Comparison of ENCODE assay signal across 9 cellular contexts in genomic region chr1:196115641-196116040, GRCh38.
DNase-seq lines count a peak whose midpoint lies in the region; ATAC-seq and TF ChIP-seq lines count a peak whose summit lies in the region.
"Had no signal": no experiment of that assay in that cellular context is flagged by ENCODE, and none has a peak within 500 bp of the region (broad histone marks: within the 10 kb centered on the region; RNA-seq: fewer than 3 reads in every experiment).

No MANE protein-coding gene starts in this region.

- BruUV-seq in mammary epithelial cell (replicated peaks; lab: Mats Ljungman, UMichigan): no TSS peak

- no peak overlapping the region for H3K9ac ChIP-seq in mammary epithelial cell (ENCODE audit: insufficient read depth, low read length)

- H4K20me1 ChIP-seq in mammary epithelial cell (ENCODE audit: insufficient read depth, low read length): no peaks in the 10 kb centered on the region

- H3K27me3 ChIP-seq in mammary epithelial cell (ENCODE audit: insufficient read depth, low read length) (no peaks in the 10 kb centered on the region), thoracic aorta (replicated peaks; ENCODE audit: insufficient read depth) (no peaks in the 10 kb centered on the region), gastroesophageal sphincter (no peaks in the 10 kb centered on the region)

- CTCF ChIA-PET in mammary epithelial cell (lab: Charles Lee; ENCODE audit: low non-redundant PET): no interaction called here

- H2AFZ ChIP-seq in mammary epithelial cell (ENCODE audit: low read depth, low read length): no peak overlapping the region

- no peaks in the 10 kb centered on the region for H3K79me2 ChIP-seq in mammary epithelial cell (ENCODE audit: insufficient read depth, low read length)

- no peak for TF ChIP-seq EP300 in gastroesophageal sphincter (IDR thresholded peaks at IDR 0.05)

- intact Hi-C loops in mammary epithelial cell (cut with micrococcal nuclease): no loop called here

- no peaks in the 10 kb centered on the region for H3K9me3 ChIP-seq in mammary epithelial cell (replicated peaks; ENCODE audit: insufficient read depth, low read length)
- H3K9me3 ChIP-seq in thoracic aorta: no peaks in the 10 kb centered on the region
- H3K9me3 ChIP-seq in gastroesophageal sphincter: no peaks in the 10 kb centered on the region

- DNase-seq in HS-27A (ENCODE audit: low read depth) (peak; percentile 61), mammary epithelial cell (peak; percentile 19), iPS-NIHi11 (ENCODE audit: low spot score) (peak; percentile 18), thoracic aorta (ENCODE audit: low spot score) (peak; percentile 73), omental fat pad (ENCODE audit: low spot score) (no peak)
- no peak for DNase-seq in activated CD4-positive, alpha-beta T cell treated with anti-CD3 and anti-CD28 coated beads for 48 hours
- DNase-seq: activated CD4-positive, alpha-beta memory T cell treated with anti-CD3 and anti-CD28 coated beads, Interleukin-2, amount 10 ng/mL, durations not matched to agents 7 days and 5 days; hippocampal formation had no signal

- peak; percentile 71 for ATAC-seq in thoracic aorta (ENCODE audit: insufficient number of reproducible peaks, low FRiP score, low read depth)
- ATAC-seq in omental fat pad (ENCODE audit: low FRiP score): no peak
- ATAC-seq in gastroesophageal sphincter: no peak

- TF ChIP-seq CTCF in mammary epithelial cell (conservative IDR thresholded peaks at IDR 0.05 in 1 of 2, IDR thresholded peaks at IDR 0.05 in 1 of 2; ENCODE audit: extremely low read depth in 1 of 2, insufficient read depth in 1 of 2, low read depth in 1 of 2, low read length in 2 of 2) (no peak), thoracic aorta (IDR thresholded peaks at IDR 0.05) (no peak), omental fat pad (IDR thresholded peaks at IDR 0.05) (no peak), gastroesophageal sphincter (IDR thresholded peaks at IDR 0.05) (no peak)

- in situ Hi-C loops in mammary epithelial cell (cut with MboI; ENCODE audit: low sequenced_read_pairs in 2 of 2): no loop called here

- WGBS in mammary epithelial cell (ENCODE audit: low coverage, missing lambda C conversion rate): 0% methylated on average over 2 of the region's 2 CpGs
- WGBS in gastroesophageal sphincter (ENCODE audit: low coverage in 1 of 2), 2 donors: 45% methylated on average over 2 of the region's 2 CpGs; no CpG with 5 or more reads in 1 of the 2 donors

- TF ChIP-seq POLR2A in gastroesophageal sphincter (IDR thresholded peaks at IDR 0.05): no peak

- H3K36me3 ChIP-seq in mammary epithelial cell (ENCODE audit: insufficient read depth, low read length) (no peaks in the 10 kb centered on the region), thoracic aorta (no peaks in the 10 kb centered on the region), gastroesophageal sphincter (no peaks in the 10 kb centered on the region)

- H3K4me3 ChIP-seq in mammary epithelial cell (replicated peaks in 1 of 3; ENCODE audit: insufficient read depth in 1 of 3, low read depth in 2 of 3, low read length in 3 of 3): no peak overlapping the region
- H3K4me3 ChIP-seq in thoracic aorta: no peak overlapping the region
- no peak overlapping the region for H3K4me3 ChIP-seq in gastroesophageal sphincter

- no peak overlapping the region for H3K27ac ChIP-seq in mammary epithelial cell (ENCODE audit: insufficient read depth, low read depth, low read length)
- no peak overlapping the region for H3K27ac ChIP-seq in thoracic aorta
- H3K27ac ChIP-seq in gastroesophageal sphincter: no peak overlapping the region

- peaks cover 3% of the 10 kb centered on the region for H3K4me1 ChIP-seq in mammary epithelial cell (ENCODE audit: insufficient read depth, low read length)
- H3K4me1 ChIP-seq in thoracic aorta (ENCODE audit: control insufficient read depth in 1 of 2, low read depth in 2 of 2): peaks cover 12 to 24% of the 10 kb centered on the region in 2 donors
- peaks cover 0 to 8% (median 0%) of the 10 kb centered on the region in 3 donors for H3K4me1 ChIP-seq in gastroesophageal sphincter

- dilution Hi-C loops in mammary epithelial cell (cut with HindIII; ENCODE audit: low sequenced_read_pairs): no loop called here

- no peak overlapping the region for H3K4me2 ChIP-seq in mammary epithelial cell (ENCODE audit: insufficient read depth, low read depth, low read length)

Comparison
In these comparisons a context has a peak if more than half of its experiments do, and no peak if none do; other contexts are left out.
1. DNase-seq: peak in HS-27A (single experiment), mammary epithelial cell (single experiment), iPS-NIHi11 (single experiment) and thoracic aorta (single experiment); none in activated CD4-positive, alpha-beta T cell treated with anti-CD3 and anti-CD28 coated beads for 48 hours (single experiment) and omental fat pad (single experiment).